1 cellular context compared by ENCODE assay signal in the genomic region with DNA sequence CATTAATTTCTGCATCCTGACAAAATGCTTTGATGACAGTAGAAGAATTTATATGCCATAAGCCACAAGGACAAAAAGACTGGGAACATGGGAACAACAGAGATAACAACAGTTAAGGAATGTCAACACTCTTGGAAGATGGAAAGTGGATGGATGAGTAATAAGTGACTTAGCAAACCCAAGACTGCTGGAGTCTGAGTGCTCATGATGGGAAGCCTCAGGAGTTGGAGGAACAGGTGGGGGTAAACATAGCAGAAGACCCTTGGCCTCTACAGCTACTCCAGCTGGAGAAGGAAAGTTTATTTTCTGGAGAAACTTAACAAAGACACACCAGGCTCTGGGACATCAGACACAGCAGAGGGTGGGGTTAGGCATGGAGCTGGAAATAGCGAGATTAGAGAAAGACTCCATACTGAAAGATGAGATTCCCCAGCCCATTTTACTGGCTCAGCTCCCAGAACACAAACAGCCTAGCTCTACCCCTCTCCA.
TF ChIP-seq lines count a peak whose summit lies in the region.

No MANE protein-coding gene starts in this region.

TF ChIP-seq in SK-N-SH, 30 proteins besides CTCF, POLR2A, EP300 and RAD21:
- TF ChIP-seq MEF2A (IDR thresholded peaks at IDR 0.05; ENCODE audit: borderline replicate concordance, low read depth) (peak; percentile 56), RCOR1 (IDR thresholded peaks at IDR 0.05; ENCODE audit: low read length) (no peak), JUND (IDR thresholded peaks at IDR 0.05) (peak; percentile 96), RFX5 (IDR thresholded peaks at IDR 0.05; ENCODE audit: low read length) (no peak), YY1 (IDR thresholded peaks at IDR 0.05; ENCODE audit: low read depth) (no peak; the same call in 1 of the 2 replicates), SMC3 (IDR thresholded peaks at IDR 0.05; ENCODE audit: low read depth, low read length) (no peak), GATA2 (CRISPR knock-in tag; IDR thresholded peaks at IDR 0.05) (no peak), EZH2phosphoT487 (IDR thresholded peaks at IDR 0.05; ENCODE audit: borderline replicate concordance, low read depth) (no peak), CHD2 (IDR thresholded peaks at IDR 0.05; ENCODE audit: low read length, partially characterized antibody) (no peak), FOSL2 (IDR thresholded peaks at IDR 0.05; ENCODE audit: borderline replicate concordance, low read depth) (peak; percentile 84), FOXM1 (IDR thresholded peaks at IDR 0.05; ENCODE audit: low read depth) (peak; percentile 79; the same call in 1 of the 2 replicates), NRF1 (IDR thresholded peaks at IDR 0.05; ENCODE audit: low read depth, low read length) (no peak), SIN3A (IDR thresholded peaks at IDR 0.05; ENCODE audit: borderline replicate concordance, low read depth, low read length) (no peak), TEAD4 (IDR thresholded peaks at IDR 0.05; ENCODE audit: borderline replicate concordance, insufficient read depth) (peak; percentile 88; the same call in 1 of the 2 replicates), TCF12 (IDR thresholded peaks at IDR 0.05) (peak; percentile 91), MXI1 (IDR thresholded peaks at IDR 0.05; ENCODE audit: low read depth, low read length) (no peak), RXRA (IDR thresholded peaks at IDR 0.05; ENCODE audit: borderline replicate concordance, low read depth) (peak; percentile 71; the same call in 1 of the 2 replicates), FOXJ3 (CRISPR knock-in tag; IDR thresholded peaks at IDR 0.05) (no peak), TAF1 (IDR thresholded peaks at IDR 0.05; ENCODE audit: borderline replicate concordance, low read depth, low read length) (no peak), POLR2AphosphoS5 (IDR thresholded peaks at IDR 0.05; ENCODE audit: low read depth, low read length) (peak; percentile 39; the same call in 1 of the 2 replicates), NFIC (IDR thresholded peaks at IDR 0.05; ENCODE audit: borderline replicate concordance) (peak; percentile 91), GABPA (IDR thresholded peaks at IDR 0.05; ENCODE audit: low read depth) (no peak; the same call in 1 of the 2 replicates), ELF1 (IDR thresholded peaks at IDR 0.05) (no peak)
- TF ChIP-seq, protein P1, sequence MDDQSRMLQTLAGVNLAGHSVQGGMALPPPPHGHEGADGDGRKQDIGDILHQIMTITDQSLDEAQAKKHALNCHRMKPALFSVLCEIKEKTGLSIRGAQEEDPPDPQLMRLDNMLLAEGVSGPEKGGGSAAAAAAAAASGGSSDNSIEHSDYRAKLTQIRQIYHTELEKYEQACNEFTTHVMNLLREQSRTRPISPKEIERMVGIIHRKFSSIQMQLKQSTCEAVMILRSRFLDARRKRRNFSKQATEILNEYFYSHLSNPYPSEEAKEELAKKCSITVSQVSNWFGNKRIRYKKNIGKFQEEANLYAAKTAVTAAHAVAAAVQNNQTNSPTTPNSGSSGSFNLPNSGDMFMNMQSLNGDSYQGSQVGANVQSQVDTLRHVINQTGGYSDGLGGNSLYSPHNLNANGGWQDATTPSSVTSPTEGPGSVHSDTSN (IDR thresholded peaks at IDR 0.05): peak; percentile 97
- TF ChIP-seq, protein P2, sequence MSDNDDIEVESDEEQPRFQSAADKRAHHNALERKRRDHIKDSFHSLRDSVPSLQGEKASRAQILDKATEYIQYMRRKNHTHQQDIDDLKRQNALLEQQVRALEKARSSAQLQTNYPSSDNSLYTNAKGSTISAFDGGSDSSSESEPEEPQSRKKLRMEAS (IDR thresholded peaks at IDR 0.05; ENCODE audit: low read depth): 0 out of 2 replicates have a peak, but pooled peaks have one; percentile 37
- TF ChIP-seq, protein P3, sequence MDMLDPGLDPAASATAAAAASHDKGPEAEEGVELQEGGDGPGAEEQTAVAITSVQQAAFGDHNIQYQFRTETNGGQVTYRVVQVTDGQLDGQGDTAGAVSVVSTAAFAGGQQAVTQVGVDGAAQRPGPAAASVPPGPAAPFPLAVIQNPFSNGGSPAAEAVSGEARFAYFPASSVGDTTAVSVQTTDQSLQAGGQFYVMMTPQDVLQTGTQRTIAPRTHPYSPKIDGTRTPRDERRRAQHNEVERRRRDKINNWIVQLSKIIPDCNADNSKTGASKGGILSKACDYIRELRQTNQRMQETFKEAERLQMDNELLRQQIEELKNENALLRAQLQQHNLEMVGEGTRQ (IDR thresholded peaks at IDR 0.05; ENCODE audit: borderline replicate concordance, low read depth, low read length): no peak
- TF ChIP-seq, protein P4, sequence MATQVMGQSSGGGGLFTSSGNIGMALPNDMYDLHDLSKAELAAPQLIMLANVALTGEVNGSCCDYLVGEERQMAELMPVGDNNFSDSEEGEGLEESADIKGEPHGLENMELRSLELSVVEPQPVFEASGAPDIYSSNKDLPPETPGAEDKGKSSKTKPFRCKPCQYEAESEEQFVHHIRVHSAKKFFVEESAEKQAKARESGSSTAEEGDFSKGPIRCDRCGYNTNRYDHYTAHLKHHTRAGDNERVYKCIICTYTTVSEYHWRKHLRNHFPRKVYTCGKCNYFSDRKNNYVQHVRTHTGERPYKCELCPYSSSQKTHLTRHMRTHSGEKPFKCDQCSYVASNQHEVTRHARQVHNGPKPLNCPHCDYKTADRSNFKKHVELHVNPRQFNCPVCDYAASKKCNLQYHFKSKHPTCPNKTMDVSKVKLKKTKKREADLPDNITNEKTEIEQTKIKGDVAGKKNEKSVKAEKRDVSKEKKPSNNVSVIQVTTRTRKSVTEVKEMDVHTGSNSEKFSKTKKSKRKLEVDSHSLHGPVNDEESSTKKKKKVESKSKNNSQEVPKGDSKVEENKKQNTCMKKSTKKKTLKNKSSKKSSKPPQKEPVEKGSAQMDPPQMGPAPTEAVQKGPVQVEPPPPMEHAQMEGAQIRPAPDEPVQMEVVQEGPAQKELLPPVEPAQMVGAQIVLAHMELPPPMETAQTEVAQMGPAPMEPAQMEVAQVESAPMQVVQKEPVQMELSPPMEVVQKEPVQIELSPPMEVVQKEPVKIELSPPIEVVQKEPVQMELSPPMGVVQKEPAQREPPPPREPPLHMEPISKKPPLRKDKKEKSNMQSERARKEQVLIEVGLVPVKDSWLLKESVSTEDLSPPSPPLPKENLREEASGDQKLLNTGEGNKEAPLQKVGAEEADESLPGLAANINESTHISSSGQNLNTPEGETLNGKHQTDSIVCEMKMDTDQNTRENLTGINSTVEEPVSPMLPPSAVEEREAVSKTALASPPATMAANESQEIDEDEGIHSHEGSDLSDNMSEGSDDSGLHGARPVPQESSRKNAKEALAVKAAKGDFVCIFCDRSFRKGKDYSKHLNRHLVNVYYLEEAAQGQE (IDR thresholded peaks at IDR 0.05; ENCODE audit: low read depth, low read length): no peak
- TF ChIP-seq, protein P5, sequence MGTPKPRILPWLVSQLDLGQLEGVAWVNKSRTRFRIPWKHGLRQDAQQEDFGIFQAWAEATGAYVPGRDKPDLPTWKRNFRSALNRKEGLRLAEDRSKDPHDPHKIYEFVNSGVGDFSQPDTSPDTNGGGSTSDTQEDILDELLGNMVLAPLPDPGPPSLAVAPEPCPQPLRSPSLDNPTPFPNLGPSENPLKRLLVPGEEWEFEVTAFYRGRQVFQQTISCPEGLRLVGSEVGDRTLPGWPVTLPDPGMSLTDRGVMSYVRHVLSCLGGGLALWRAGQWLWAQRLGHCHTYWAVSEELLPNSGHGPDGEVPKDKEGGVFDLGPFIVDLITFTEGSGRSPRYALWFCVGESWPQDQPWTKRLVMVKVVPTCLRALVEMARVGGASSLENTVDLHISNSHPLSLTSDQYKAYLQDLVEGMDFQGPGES (IDR thresholded peaks at IDR 0.05; ENCODE audit: low read depth, low read length): no peak
- TF ChIP-seq, protein P6, sequence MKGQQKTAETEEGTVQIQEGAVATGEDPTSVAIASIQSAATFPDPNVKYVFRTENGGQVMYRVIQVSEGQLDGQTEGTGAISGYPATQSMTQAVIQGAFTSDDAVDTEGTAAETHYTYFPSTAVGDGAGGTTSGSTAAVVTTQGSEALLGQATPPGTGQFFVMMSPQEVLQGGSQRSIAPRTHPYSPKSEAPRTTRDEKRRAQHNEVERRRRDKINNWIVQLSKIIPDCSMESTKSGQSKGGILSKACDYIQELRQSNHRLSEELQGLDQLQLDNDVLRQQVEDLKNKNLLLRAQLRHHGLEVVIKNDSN (IDR thresholded peaks at IDR 0.05; ENCODE audit: borderline replicate concordance, low read depth): no peak
- TF ChIP-seq, protein P7, sequence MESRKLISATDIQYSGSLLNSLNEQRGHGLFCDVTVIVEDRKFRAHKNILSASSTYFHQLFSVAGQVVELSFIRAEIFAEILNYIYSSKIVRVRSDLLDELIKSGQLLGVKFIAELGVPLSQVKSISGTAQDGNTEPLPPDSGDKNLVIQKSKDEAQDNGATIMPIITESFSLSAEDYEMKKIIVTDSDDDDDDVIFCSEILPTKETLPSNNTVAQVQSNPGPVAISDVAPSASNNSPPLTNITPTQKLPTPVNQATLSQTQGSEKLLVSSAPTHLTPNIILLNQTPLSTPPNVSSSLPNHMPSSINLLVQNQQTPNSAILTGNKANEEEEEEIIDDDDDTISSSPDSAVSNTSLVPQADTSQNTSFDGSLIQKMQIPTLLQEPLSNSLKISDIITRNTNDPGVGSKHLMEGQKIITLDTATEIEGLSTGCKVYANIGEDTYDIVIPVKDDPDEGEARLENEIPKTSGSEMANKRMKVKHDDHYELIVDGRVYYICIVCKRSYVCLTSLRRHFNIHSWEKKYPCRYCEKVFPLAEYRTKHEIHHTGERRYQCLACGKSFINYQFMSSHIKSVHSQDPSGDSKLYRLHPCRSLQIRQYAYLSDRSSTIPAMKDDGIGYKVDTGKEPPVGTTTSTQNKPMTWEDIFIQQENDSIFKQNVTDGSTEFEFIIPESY (IDR thresholded peaks at IDR 0.05; ENCODE audit: borderline replicate concordance, low read depth): peak; percentile 70; the same call in 1 of the 2 replicates
